In the genomic region with DNA sequence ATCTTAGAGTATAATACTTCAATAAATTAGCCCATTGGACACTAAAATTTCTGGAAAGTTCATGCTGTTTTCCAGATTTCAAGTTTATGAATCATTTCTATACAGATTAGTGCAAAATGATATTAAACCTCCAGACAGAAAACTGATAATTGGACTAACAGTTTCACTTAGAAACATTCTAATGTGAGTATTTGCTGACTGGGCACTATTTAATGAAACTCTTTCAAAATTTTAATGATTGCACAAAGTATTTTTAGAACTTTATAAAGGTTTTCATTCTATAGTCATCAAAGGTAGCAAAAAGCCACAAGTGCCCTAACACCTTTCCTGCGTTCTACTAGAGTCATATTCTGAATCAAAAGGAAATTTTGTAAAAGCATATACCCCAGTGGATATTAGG, we compare ENCODE assay signal across 7 cellular contexts.
"Had no signal": no experiment of that assay in that cellular context is flagged by ENCODE, and none has a peak within 500 bp of the region (broad histone marks: within the 10 kb centered on the region; RNA-seq: fewer than 3 reads in every experiment).

No MANE protein-coding gene starts in this region.

- H3K9me3 ChIP-seq: HAP-1 had no signal

- H2AFZ ChIP-seq: GM23338 had no signal

- DNase-seq: H7, HFFc6, KG1 had no signal

- ATAC-seq: GM23338, HCT116 had no signal

- H3K4me3 ChIP-seq: GM23338, HAP-1 had no signal

- H3K27ac ChIP-seq: HL-60 had no signal

- H3K4me1 ChIP-seq: HAP-1 had no signal

- H3K36me3 ChIP-seq: HAP-1 had no signal

- H3K4me2 ChIP-seq: GM23338 had no signal
